8 cellular contexts compared by ENCODE assay signal in genomic region chr6:142871910-142872331, GRCh38.
DNase-seq lines count a peak whose midpoint lies in the region; ATAC-seq and TF ChIP-seq lines count a peak whose summit lies in the region.

No MANE protein-coding gene starts in this region.

- H3K27ac ChIP-seq in ovary, result no peak overlapping the region

- peak overlapping the region; percentile 56 for H3K27ac Mint-ChIP-seq in activated CD4-positive, alpha-beta memory T cell treated with anti-CD3 and anti-CD28 coated beads, Interleukin-2, amount 10 ng/mL, durations not matched to agents 7 days and 5 days

- peak overlapping the region; percentile 11 for H3K4me3 Mint-ChIP-seq in activated CD4-positive, alpha-beta memory T cell treated with anti-CD3 and anti-CD28 coated beads, Interleukin-2, amount 10 ng/mL, durations not matched to agents 7 days and 5 days

- no peak overlapping the region for H3K4me3 ChIP-seq in fibroblast of villous mesenchyme (ENCODE audit: low read depth, low read length)
- no peak overlapping the region for H3K4me3 ChIP-seq in skeletal muscle cell (ENCODE audit: low read depth, low read length)
- H3K4me3 ChIP-seq in ovary, result no peak overlapping the region

- CTCF ChIA-PET in activated CD4-positive, alpha-beta memory T cell treated with anti-CD3 and anti-CD28 coated beads, Interleukin-2, amount 10 ng/mL, durations not matched to agents 7 days and 5 days (lab: Charles Lee), result interaction anchor here (0.6 to 2.4 kb wide), 6 partner anchors 11 to 66 kb away, joined by 3 to 10 read pairs (median 5); no protein-coding TSS in a partner anchor

- peaks cover 9% of the 10 kb centered on the region for H3K4me1 ChIP-seq in ovary (ENCODE audit: insufficient read depth)

- ATAC-seq in GM19397 (IDR thresholded peaks at IDR 0.05; ENCODE audit: unreplicated experiment) (peak; percentile 78), HG03457 (IDR thresholded peaks at IDR 0.05; ENCODE audit: unreplicated experiment) (peak; percentile 87)

- POLR2A ChIA-PET in activated CD4-positive, alpha-beta memory T cell treated with anti-CD3 and anti-CD28 coated beads, Interleukin-2, amount 10 ng/mL, durations not matched to agents 7 days and 5 days (lab: Charles Lee), result interaction anchor here (0.6 to 3.2 kb wide), 15 partner anchors 12 to 74 kb away, joined by 3 to 48 read pairs (median 6); no protein-coding TSS in a partner anchor

- H3K27me3 Mint-ChIP-seq in activated CD4-positive, alpha-beta memory T cell treated with anti-CD3 and anti-CD28 coated beads, Interleukin-2, amount 10 ng/mL, durations not matched to agents 7 days and 5 days, result no peaks in the 10 kb centered on the region

- no peak for TF ChIP-seq EP300 in ovary (IDR thresholded peaks at IDR 0.05)

- DNase-seq in AG20443 (ENCODE audit: low spot score) (peak; percentile 84), fibroblast of villous mesenchyme (ENCODE audit: low read depth) (peak; percentile 88), skeletal muscle cell (ENCODE audit: low read depth) (peak; percentile 81), ovary (no peak), T1000 (lab: John Stamatoyannopoulos, UW) (no peak)
- peak; percentile 69 for DNase-seq in activated CD4-positive, alpha-beta memory T cell treated with anti-CD3 and anti-CD28 coated beads, Interleukin-2, amount 10 ng/mL, durations not matched to agents 7 days and 5 days

- no peaks in the 10 kb centered on the region for H3K27me3 ChIP-seq in ovary

- no peaks in the 10 kb centered on the region for H3K9me3 ChIP-seq in ovary

- 44 to 57% (median 56%) methylated on average over 4 of the region's 4 CpGs for WGBS in ovary, 3 donors

- intact Hi-C loops in ovary (cut with DNase I), result no loop called here

- H3K9me3 Mint-ChIP-seq in activated CD4-positive, alpha-beta memory T cell treated with anti-CD3 and anti-CD28 coated beads, Interleukin-2, amount 10 ng/mL, durations not matched to agents 7 days and 5 days, result no peaks in the 10 kb centered on the region

- H3K36me3 ChIP-seq in ovary, result no peaks in the 10 kb centered on the region

- TF ChIP-seq CTCF in fibroblast of villous mesenchyme (IDR thresholded peaks at IDR 0.05; ENCODE audit: insufficient read depth, low read depth, low read length) (no peak), ovary (IDR thresholded peaks at IDR 0.05) (no peak)

- H3K4me1 Mint-ChIP-seq in activated CD4-positive, alpha-beta memory T cell treated with anti-CD3 and anti-CD28 coated beads, Interleukin-2, amount 10 ng/mL, durations not matched to agents 7 days and 5 days, result peaks cover 76% of the 10 kb centered on the region

- TF ChIP-seq POLR2A in ovary (IDR thresholded peaks at IDR 0.05), result no peak

- peaks cover 31% of the 10 kb centered on the region for H3K36me3 Mint-ChIP-seq in activated CD4-positive, alpha-beta memory T cell treated with anti-CD3 and anti-CD28 coated beads, Interleukin-2, amount 10 ng/mL, durations not matched to agents 7 days and 5 days (ENCODE audit: low read depth)

Comparison
In these comparisons a context has a peak if more than half of its experiments do, and no peak if none do; other contexts are left out.
1. DNase-seq: peak in AG20443 (single experiment), activated CD4-positive, alpha-beta memory T cell treated with anti-CD3 and anti-CD28 coated beads, Interleukin-2, amount 10 ng/mL, durations not matched to agents 7 days and 5 days (single experiment), fibroblast of villous mesenchyme (single experiment) and skeletal muscle cell (single experiment); none in ovary (0 of 5) and T1000 (single experiment).